ENCODE assay signal across 9 cellular contexts in genomic region chr6:113565306-113565705, GRCh38.
A peak's percentile ranks its signal among the peaks of the same experiment; 100 is the strongest.
DNase-seq lines count a peak whose midpoint lies in the region; ATAC-seq and TF ChIP-seq lines count a peak whose summit lies in the region.
"Had no signal": no experiment of that assay in that cellular context is flagged by ENCODE, and none has a peak within 500 bp of the region (broad histone marks: within the 10 kb centered on the region; RNA-seq: fewer than 3 reads in every experiment).

No MANE protein-coding gene starts in this region.

- 34 to 38% methylated on average over 10 of the region's 10 CpGs for WGBS in heart right ventricle, 2 donors

- H2AFZ ChIP-seq in parathyroid adenoma: peak overlapping the region; percentile 72

- H3K4me1 ChIP-seq in BE2C (peaks cover 3% of the 10 kb centered on the region; the same call in 1 of the 2 replicates), heart right ventricle (peaks cover 4 to 17% (median 14%) of the 10 kb centered on the region in 9 donors), parathyroid adenoma (no peaks in the 10 kb centered on the region)

- H3K27ac ChIP-seq in WERI-Rb-1: peak overlapping the region; percentile 88
- peak overlapping the region; percentile 16 to 86 (median 77) for H3K27ac ChIP-seq in heart right ventricle
- no peak overlapping the region for H3K27ac ChIP-seq in parathyroid adenoma

- H3K9ac ChIP-seq in parathyroid adenoma: no peak overlapping the region

- no peaks in the 10 kb centered on the region for H3K27me3 ChIP-seq in BE2C
- H3K27me3 ChIP-seq in WERI-Rb-1 (ENCODE audit: insufficient read depth, low read depth, severe bottlenecking): no peaks in the 10 kb centered on the region
- H3K27me3 ChIP-seq in heart right ventricle: no peaks in the 10 kb centered on the region
- no peaks in the 10 kb centered on the region for H3K27me3 ChIP-seq in parathyroid adenoma (ENCODE audit: control insufficient read depth, insufficient read depth, low read length)

- no peak overlapping the region for H3K4me2 ChIP-seq in parathyroid adenoma (ENCODE audit: low read length)

- peak overlapping the region; percentile 55 for H3K4me3 ChIP-seq in BE2C (ENCODE audit: low read depth, low read length)
- peak overlapping the region; percentile 55 for H3K4me3 ChIP-seq in WERI-Rb-1 (ENCODE audit: low read depth, low read length)
- H3K4me3 ChIP-seq in heart right ventricle: peak overlapping the region in 7 of 10 donors; percentile 13 to 48 (median 40)
- H3K4me3 ChIP-seq in parathyroid adenoma (ENCODE audit: low read depth, low read length): no peak overlapping the region
- H3K4me3 ChIP-seq: K562 had no signal

- no peak for TF ChIP-seq CTCF in BE2C (IDR thresholded peaks at IDR 0.05; ENCODE audit: low read depth, low read length)
- TF ChIP-seq CTCF in WERI-Rb-1 (IDR thresholded peaks at IDR 0.05; ENCODE audit: low read depth, low read length): no peak
- TF ChIP-seq CTCF in heart right ventricle (IDR thresholded peaks at IDR 0.05): no peak
- no peak for TF ChIP-seq CTCF in parathyroid adenoma (IDR thresholded peaks at IDR 0.05)

- H3K9me3 ChIP-seq in BE2C (no peaks in the 10 kb centered on the region), WERI-Rb-1 (ENCODE audit: severe bottlenecking) (no peaks in the 10 kb centered on the region), heart right ventricle (no peaks in the 10 kb centered on the region), parathyroid adenoma (ENCODE audit: control insufficient read depth, low read length) (no peaks in the 10 kb centered on the region)

- H3K36me3 ChIP-seq in BE2C (no peaks in the 10 kb centered on the region), WERI-Rb-1 (no peaks in the 10 kb centered on the region), heart right ventricle (no peaks in the 10 kb centered on the region), parathyroid adenoma (ENCODE audit: control insufficient read depth, insufficient read depth, low read length) (no peaks in the 10 kb centered on the region)

- intact Hi-C loops in heart right ventricle (cut with DNase I): loop anchor here in 8 of 10 donors (2.0 to 10.0 kb wide), 6 partner anchors 69 to 293 kb away; partner anchors contain the start of gene MARCKS (in 5 of the 8)

- no peak for DNase-seq in BE2C
- no peak for DNase-seq in WERI-Rb-1
- DNase-seq in heart right ventricle: no peak
- no peak for DNase-seq in medulla oblongata (ENCODE audit: extremely low spot score)
- no peak for DNase-seq in Ammon's horn (ENCODE audit: low spot score)
- no peak for DNase-seq in NCI-H345 treated with DMSO at 0.1 percent for 48 hours (lab: John Stamatoyannopoulos, UW; ENCODE audit: unreplicated experiment)
- no peak for DNase-seq in ureter (ENCODE audit: low spot score)

- no peaks in the 10 kb centered on the region for H3K79me2 ChIP-seq in parathyroid adenoma

- peak in 1 of 8 donors; percentile 14 for ATAC-seq in heart right ventricle
